In genomic region chr10:70666960-70667798, GRCh38 we compare ENCODE assay signal across 1 cellular context.
TF ChIP-seq lines count a peak whose summit lies in the region.

No MANE protein-coding gene starts in this region.

TF ChIP-seq in K562, 482 proteins besides CTCF, POLR2A, EP300 and RAD21 (continued from another document and continues in another):
- TF ChIP-seq FOXK1 (CRISPR knock-in tag; IDR thresholded peaks at IDR 0.05; ENCODE audit: borderline replicate concordance), result peak; percentile 56; the same call in 1 of the 2 replicates
- TF ChIP-seq ZNF41 (CRISPR knock-in tag; conservative IDR thresholded peaks at IDR 0.05), result peak; percentile 78; the same call in 1 of the 2 replicates
- TF ChIP-seq, protein P1, sequence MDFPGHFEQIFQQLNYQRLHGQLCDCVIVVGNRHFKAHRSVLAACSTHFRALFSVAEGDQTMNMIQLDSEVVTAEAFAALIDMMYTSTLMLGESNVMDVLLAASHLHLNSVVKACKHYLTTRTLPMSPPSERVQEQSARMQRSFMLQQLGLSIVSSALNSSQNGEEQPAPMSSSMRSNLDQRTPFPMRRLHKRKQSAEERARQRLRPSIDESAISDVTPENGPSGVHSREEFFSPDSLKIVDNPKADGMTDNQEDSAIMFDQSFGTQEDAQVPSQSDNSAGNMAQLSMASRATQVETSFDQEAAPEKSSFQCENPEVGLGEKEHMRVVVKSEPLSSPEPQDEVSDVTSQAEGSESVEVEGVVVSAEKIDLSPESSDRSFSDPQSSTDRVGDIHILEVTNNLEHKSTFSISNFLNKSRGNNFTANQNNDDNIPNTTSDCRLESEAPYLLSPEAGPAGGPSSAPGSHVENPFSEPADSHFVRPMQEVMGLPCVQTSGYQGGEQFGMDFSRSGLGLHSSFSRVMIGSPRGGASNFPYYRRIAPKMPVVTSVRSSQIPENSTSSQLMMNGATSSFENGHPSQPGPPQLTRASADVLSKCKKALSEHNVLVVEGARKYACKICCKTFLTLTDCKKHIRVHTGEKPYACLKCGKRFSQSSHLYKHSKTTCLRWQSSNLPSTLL (IDR thresholded peaks at IDR 0.05), result 0 out of 2 replicates have a peak, but pooled peaks have one; percentile 36
- no peak; the same call in 1 of the 2 replicates for TF ChIP-seq FOXP4 (CRISPR knock-in tag; IDR thresholded peaks at IDR 0.05; ENCODE audit: borderline replicate concordance)
- no peak; the same call in 1 of the 2 replicates for TF ChIP-seq RB1 (IDR thresholded peaks at IDR 0.05; ENCODE audit: low read depth)
- TF ChIP-seq ETV1 (tag; conservative IDR thresholded peaks at IDR 0.05; ENCODE audit: low read depth), result peak; percentile 96
- 0 out of 2 replicates have a peak, but pooled peaks have one; percentile 28 for TF ChIP-seq HBP1 (CRISPR knock-in tag; IDR thresholded peaks at IDR 0.05)
- TF ChIP-seq TSC22D4 (tag; IDR thresholded peaks at IDR 0.05), result no peak
- TF ChIP-seq ETS2 (tag; IDR thresholded peaks at IDR 0.05; ENCODE audit: borderline replicate concordance, poor library complexity, severe bottlenecking), result peak; percentile 60
- no peak for TF ChIP-seq ZNF444 (CRISPR knock-in tag; IDR thresholded peaks at IDR 0.05)
- no peak; the same call in 1 of the 2 replicates for TF ChIP-seq ARID4B (CRISPR knock-in tag; IDR thresholded peaks at IDR 0.05)
- no peak for TF ChIP-seq C11orf30 (IDR thresholded peaks at IDR 0.05; ENCODE audit: low read depth)
- TF ChIP-seq CHCHD3 (CRISPR knock-in tag; IDR thresholded peaks at IDR 0.05), result no peak
- no peak for TF ChIP-seq MYBL2 (IDR thresholded peaks at IDR 0.05; ENCODE audit: low read depth)
- TF ChIP-seq MYBL2 (CRISPR knock-in tag; IDR thresholded peaks at IDR 0.05; ENCODE audit: borderline replicate concordance), result no peak
- no peak for TF ChIP-seq ZNF77 (CRISPR knock-in tag; IDR thresholded peaks at IDR 0.05)
- peak; percentile 78 for TF ChIP-seq ZNF79 (CRISPR knock-in tag; IDR thresholded peaks at IDR 0.05; ENCODE audit: low read depth)
- TF ChIP-seq THRB (CRISPR knock-in tag; conservative IDR thresholded peaks at IDR 0.05), result peak; percentile 82; the same call in 1 of the 2 replicates
- TF ChIP-seq CC2D1A (IDR thresholded peaks at IDR 0.05), result peak; percentile 92
- no peak for TF ChIP-seq PYGO2 (tag; IDR thresholded peaks at IDR 0.05)
- peak; percentile 67 for TF ChIP-seq ZNF449 (CRISPR knock-in tag; IDR thresholded peaks at IDR 0.05)
- TF ChIP-seq SRSF9 (IDR thresholded peaks at IDR 0.05; ENCODE audit: borderline replicate concordance, low read depth, low read length), result no peak
- peak in 1 of 2 experiments; percentile 89; a peak in 2 of 4 replicates for TF ChIP-seq ZNF639 (CRISPR knock-in tag; conservative IDR thresholded peaks at IDR 0.05 in 1 of 2, IDR thresholded peaks at IDR 0.05 in 1 of 2)
- no peak for TF ChIP-seq POLR3A (IDR thresholded peaks at IDR 0.05; ENCODE audit: borderline replicate concordance, extremely low read depth, insufficient read depth, insufficient read length)
- TF ChIP-seq FOXO4 (CRISPR knock-in tag; IDR thresholded peaks at IDR 0.05), result no peak
- TF ChIP-seq NFRKB (IDR thresholded peaks at IDR 0.05; ENCODE audit: low read depth), result peak; percentile 94
- TF ChIP-seq ZNF175 (CRISPR knock-in tag; IDR thresholded peaks at IDR 0.05; ENCODE audit: low read depth), result peak; percentile 94
- TF ChIP-seq ZBTB26 (CRISPR knock-in tag; IDR thresholded peaks at IDR 0.05), result 0 out of 2 replicates have a peak, but pooled peaks have one; percentile 63
- TF ChIP-seq ZNF3 (CRISPR knock-in tag; IDR thresholded peaks at IDR 0.05), result no peak
- TF ChIP-seq PPARD (CRISPR knock-in tag; IDR thresholded peaks at IDR 0.05), result no peak
- peak; percentile 74; the same call in 1 of the 2 replicates for TF ChIP-seq BCL6 (CRISPR knock-in tag; IDR thresholded peaks at IDR 0.05)
- no peak for TF ChIP-seq ARID3B (CRISPR knock-in tag; IDR thresholded peaks at IDR 0.05; ENCODE audit: borderline replicate concordance)
- no peak for TF ChIP-seq RBM15 (IDR thresholded peaks at IDR 0.05; ENCODE audit: insufficient read depth, low read length)
- no peak for TF ChIP-seq PHF8 (IDR thresholded peaks at IDR 0.05; ENCODE audit: borderline replicate concordance, low read length)
- TF ChIP-seq ZNF12 (CRISPR knock-in tag; IDR thresholded peaks at IDR 0.05), result no peak
- no peak; a peak in 1 of 4 replicates for TF ChIP-seq MAZ (CRISPR knock-in tag; conservative IDR thresholded peaks at IDR 0.05 in 1 of 2, IDR thresholded peaks at IDR 0.05 in 1 of 2)
